ENCODE assay signal across 11 cellular contexts in genomic region chr2:74188018-74188601, GRCh38. TPM values are rescaled to one million over a fixed set of nuclear protein-coding genes. Genes with fewer than 3 reads are reported as not detected.
DNase-seq lines count a peak whose midpoint lies in the region; ATAC-seq, FAIRE-seq and TF ChIP-seq lines count a peak whose summit lies in the region.
"Had no signal": no experiment of that assay in that cellular context is flagged by ENCODE, and none has a peak within 500 bp of the region (broad histone marks: within the 10 kb centered on the region; RNA-seq: fewer than 3 reads in every experiment).

No MANE protein-coding gene starts in this region.

- H3K4me3 ChIP-seq in right atrium auricular region = no peak overlapping the region
- no peak overlapping the region for H3K4me3 ChIP-seq in RWPE2 (ENCODE audit: severe bottlenecking)
- H3K4me3 ChIP-seq: BLaER1 had no signal

- DNase-seq in Right ventricle myocardium superior (no peak), right atrium auricular region (ENCODE audit: low spot score) (no peak), RWPE2 (ENCODE audit: low spot score) (peak; percentile 95), glomerular visceral epithelial cell (ENCODE audit: extremely low spot score) (peak; percentile 72), urothelium cell line (ENCODE audit: low spot score) (peak; percentile 82), SKM-1 (lab: John Stamatoyannopoulos, UW; ENCODE audit: unreplicated experiment) (no peak), cerebellum (ENCODE audit: low spot score) (no peak)
- DNase-seq: OCI-M1 had no signal

- H3K9me3 ChIP-seq in right atrium auricular region = no peaks in the 10 kb centered on the region
- H3K9me3 ChIP-seq in RWPE2 (ENCODE audit: severe bottlenecking) = no peaks in the 10 kb centered on the region
- H3K9me3 ChIP-seq: BLaER1 had no signal

- peak; percentile 34 for ATAC-seq in Right ventricle myocardium superior (ENCODE audit: poor library complexity)
- peak; percentile 99 for ATAC-seq in RWPE2 (ENCODE audit: low read depth)
- no peak for ATAC-seq in GM19467 (IDR thresholded peaks at IDR 0.05; ENCODE audit: unreplicated experiment)

- H3K27me3 ChIP-seq in right atrium auricular region = no peaks in the 10 kb centered on the region
- no peaks in the 10 kb centered on the region for H3K27me3 ChIP-seq in RWPE2 (ENCODE audit: insufficient read depth, poor library complexity, severe bottlenecking)
- H3K27me3 ChIP-seq: BLaER1 had no signal

- TF ChIP-seq CTCF in right atrium auricular region (IDR thresholded peaks at IDR 0.05) (no peak), RWPE2 (IDR thresholded peaks at IDR 0.05; ENCODE audit: poor library complexity, severe bottlenecking) (no peak)

- peak; percentile 40 for FAIRE-seq in urothelium cell line (lab: Jason Lieb, UNC)
- FAIRE-seq: endothelial cell of umbilical vein had no signal

- H3K36me3 ChIP-seq in right atrium auricular region = no peaks in the 10 kb centered on the region
- no peaks in the 10 kb centered on the region for H3K36me3 ChIP-seq in RWPE2 (ENCODE audit: low read depth)
- H3K36me3 ChIP-seq: BLaER1 had no signal

- H3K4me1 ChIP-seq in right atrium auricular region (no peaks in the 10 kb centered on the region), RWPE2 (ENCODE audit: insufficient read depth, poor library complexity, severe bottlenecking) (peaks cover 20% of the 10 kb centered on the region)

- intact Hi-C loops in Right ventricle myocardium superior (cut with DNase I) = no loop called here

- no peak overlapping the region for H3K27ac ChIP-seq in right atrium auricular region
- peak overlapping the region; percentile 76 for H3K27ac ChIP-seq in RWPE2 (ENCODE audit: poor library complexity, severe bottlenecking)
- H3K27ac ChIP-seq: BLaER1 had no signal

RNA-seq across cellular contexts. Expression of gene MOB1A, which starts 9.4 kb away (rescaled TPM):
- total RNA-seq in Right ventricle myocardium superior = 53.1 TPM
- total RNA-seq in right atrium auricular region = 10 to 100 TPM; 47.8 TPM
- 53.1 TPM for total RNA-seq in cerebellum

RNA-seq across cellular contexts. Expression of gene MTHFD2, which starts 10.3 kb away (rescaled TPM):
- 19.0 TPM for total RNA-seq in Right ventricle myocardium superior
- total RNA-seq in right atrium auricular region = 10 to 100 TPM; 12.9 to 15.8 TPM
- 22.6 TPM for total RNA-seq in cerebellum

RNA-seq across cellular contexts. Expression of gene BOLA3, which starts 40.4 kb away (rescaled TPM):
- total RNA-seq in Right ventricle myocardium superior (89.6 TPM), right atrium auricular region (100 to 1,000 TPM in 1 of 2 donors, 10 to 100 TPM in 1; 60.4 to 174 TPM), cerebellum (12.6 TPM)

Comparison
In these comparisons a context has a peak if more than half of its experiments do, and no peak if none do; other contexts are left out.
1. DNase-seq: peak in RWPE2 (single experiment), glomerular visceral epithelial cell (single experiment) and urothelium cell line (single experiment); none in Right ventricle myocardium superior (single experiment), right atrium auricular region (single experiment), SKM-1 (single experiment) and cerebellum (single experiment).